1 cellular context compared by ENCODE assay signal in the genomic region with DNA sequence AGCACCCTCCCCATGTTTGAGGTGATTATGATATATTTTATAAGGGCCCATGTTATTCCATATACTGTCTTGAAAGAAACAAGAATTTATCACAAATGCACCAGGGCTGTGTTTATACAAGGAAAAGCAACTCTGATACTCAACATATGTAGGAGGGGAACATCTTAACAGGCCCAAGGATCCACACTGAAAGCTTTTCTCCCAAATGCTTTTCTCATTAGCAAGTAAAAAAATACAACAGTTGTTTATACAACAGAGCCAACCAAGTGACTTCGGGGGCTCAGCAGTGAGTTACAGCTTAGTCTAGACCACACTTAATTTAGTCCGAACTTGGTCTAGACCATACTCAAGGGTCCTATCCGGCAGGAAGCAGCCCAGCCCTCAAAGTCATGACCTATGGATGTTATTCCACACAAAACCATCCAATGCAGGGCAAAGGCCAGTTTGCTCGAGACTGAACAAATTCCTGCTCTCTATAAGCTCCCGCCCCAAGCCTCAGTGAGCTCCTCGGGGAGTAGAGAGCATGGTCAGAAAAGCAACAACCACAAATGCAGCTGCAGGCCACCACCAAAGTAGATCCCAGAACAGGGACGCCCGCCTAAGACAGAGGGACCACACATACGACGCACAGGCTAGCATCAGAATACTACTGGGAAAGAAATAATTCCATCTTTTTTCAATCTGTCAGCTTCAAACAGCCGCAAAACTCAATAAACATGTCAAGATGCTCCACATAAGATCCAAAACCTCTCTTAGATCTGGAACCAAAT.
TF ChIP-seq lines count a peak whose summit lies in the region.

No MANE protein-coding gene starts in this region.

TF ChIP-seq in GM12891, 5 proteins besides CTCF, POLR2A, EP300 and RAD21:
- TF ChIP-seq POLR2AphosphoS5 (IDR thresholded peaks at IDR 0.05; ENCODE audit: low read depth, low read length) (no peak), SPI1 (IDR thresholded peaks at IDR 0.05; ENCODE audit: low read depth, low read length) (no peak), POU2F2 (IDR thresholded peaks at IDR 0.05; ENCODE audit: low read depth, low read length) (no peak), TAF1 (IDR thresholded peaks at IDR 0.05; ENCODE audit: low read depth, low read length) (no peak), PAX5 (IDR thresholded peaks at IDR 0.05; ENCODE audit: insufficient read depth, low read length, severe bottlenecking) (no peak)
